ENCODE assay signal across 7 cellular contexts in the genomic region with DNA sequence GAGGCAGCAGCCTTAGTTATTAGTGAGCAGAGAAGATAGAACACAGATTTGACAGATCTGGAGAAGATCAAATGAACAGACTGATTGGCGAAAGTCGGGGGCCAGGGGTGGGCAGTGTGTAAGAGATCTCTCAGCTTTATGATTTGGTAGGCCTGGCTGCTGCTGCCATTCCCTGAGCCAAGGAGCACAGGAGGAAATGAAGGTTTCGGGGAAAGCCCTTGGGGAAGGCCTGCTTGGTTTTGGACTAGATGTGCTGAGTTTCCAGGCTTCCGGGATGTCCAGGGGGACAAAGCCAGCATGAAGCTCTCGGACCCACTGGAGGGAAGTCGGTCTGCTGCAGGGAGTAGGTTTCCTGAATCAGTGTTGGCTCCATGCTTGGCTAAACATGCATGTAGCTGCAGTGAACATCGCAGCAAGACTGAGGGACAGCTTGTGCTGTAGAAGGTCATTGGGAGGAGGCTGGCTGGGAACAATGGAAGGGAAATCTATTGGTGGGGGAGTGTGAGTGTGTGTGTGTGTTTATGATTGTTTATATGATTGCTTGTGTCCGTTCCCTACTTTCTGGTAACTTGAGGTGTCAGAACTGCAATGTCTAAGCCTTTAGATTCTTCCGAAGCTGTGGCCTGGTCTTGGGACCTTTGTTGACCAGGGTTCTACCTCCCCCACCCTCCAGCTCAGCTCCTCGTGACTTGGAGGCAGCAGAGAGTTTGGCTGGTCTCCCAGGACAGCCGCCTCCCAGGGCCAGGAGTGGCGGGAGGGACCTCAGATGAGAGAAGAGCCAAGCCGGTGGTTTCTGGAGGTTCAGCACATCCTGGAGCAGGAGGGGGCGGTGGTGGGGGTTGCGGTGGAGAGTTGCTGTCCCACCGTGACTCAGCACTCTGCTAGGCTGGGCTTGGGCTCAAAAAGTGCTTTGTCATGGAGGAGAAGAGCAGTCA. TPM values are rescaled to one million over a fixed set of nuclear protein-coding genes. Genes with fewer than 3 reads are reported as not detected.
DNase-seq lines count a peak whose midpoint lies in the region; ATAC-seq, FAIRE-seq and TF ChIP-seq lines count a peak whose summit lies in the region.

No MANE protein-coding gene starts in this region.

- DNase-seq in GM04504 (ENCODE audit: low read depth) (peak; percentile 98), LNCaP clone FGC (ENCODE audit: low read depth) (peak; percentile 81), SJCRH30 (peak; percentile 88 to 93), K562 (ENCODE audit: extremely low read depth in 1 of 4, low spot score in 3 of 4) (peak; percentile 92 to 99 (median 94)), hypothalamus (lab: John Stamatoyannopoulos, UW) (peak; percentile 58 to 98 (median 92)), germinal center (ENCODE audit: low spot score) (no peak)

- peaks cover 6% of the 10 kb centered on the region for H4K20me1 ChIP-seq in K562 (replicated peaks; ENCODE audit: control insufficient read depth, insufficient read depth, low read length)

- no peaks in the 10 kb centered on the region for H3K9me1 ChIP-seq in K562 (ENCODE audit: control insufficient read depth, insufficient read depth, low read length)

- no TSS peak for BruUV-seq in K562 (replicated peaks; lab: Mats Ljungman, UMichigan)

- H3K27me3 ChIP-seq in SJCRH30 (no peaks in the 10 kb centered on the region), K562 (ENCODE audit: control insufficient read depth in 2 of 2, insufficient read depth in 2 of 2, low read length in 2 of 2) (no peaks in the 10 kb centered on the region), rectal smooth muscle tissue (ENCODE audit: control insufficient read depth, insufficient read depth, low read length) (no peaks in the 10 kb centered on the region)

- H3K4me2 ChIP-seq in K562 (ENCODE audit: insufficient read depth, low read length) = peak overlapping the region; percentile 74

- H3K9ac ChIP-seq in K562 (ENCODE audit: insufficient read depth in 1 of 2, low read depth in 2 of 2, low read length in 2 of 2) (peak overlapping the region; percentile 76 to 89), rectal smooth muscle tissue (ENCODE audit: low read length) (peak overlapping the region; percentile 2)

- peaks cover 59% of the 10 kb centered on the region for H3K79me2 ChIP-seq in K562 (ENCODE audit: control insufficient read depth, insufficient read depth, low read length)

- TF ChIP-seq EP300 in K562 (IDR thresholded peaks at IDR 0.05; ENCODE audit: low read length) = peak; percentile 93

- H3K36me3 ChIP-seq in SJCRH30 = no peaks in the 10 kb centered on the region
- peaks cover 4% of the 10 kb centered on the region for H3K36me3 ChIP-seq in K562 (ENCODE audit: control insufficient read depth, insufficient read depth, low read length)
- H3K36me3 ChIP-seq in rectal smooth muscle tissue (ENCODE audit: control insufficient read depth, insufficient read depth, low read length) = no peaks in the 10 kb centered on the region

- WGBS in K562 (ENCODE audit: insufficient coverage, low coverage, missing lambda C conversion rate) = 19% methylated on average over 13 of the region's 16 CpGs

- H3K27ac ChIP-seq in SJCRH30 = peak overlapping the region; percentile 46
- H3K27ac ChIP-seq in K562 (ENCODE audit: extremely low read depth, low read depth, low read length) = peak overlapping the region; percentile 97
- H3K27ac ChIP-seq in rectal smooth muscle tissue (ENCODE audit: low read depth, low read length) = peak overlapping the region; percentile 95

- H2AFZ ChIP-seq in K562 (ENCODE audit: low read depth, low read length) = peak overlapping the region; percentile 66

- CTCF ChIA-PET in K562 (lab: Yijun Ruan, JAX; ENCODE audit: low intra/inter-chr PET ratio) = interaction anchor here (0.6 kb wide), 1 partner anchor 82 kb away, joined by 3 read pairs; no protein-coding TSS in a partner anchor

- intact Hi-C loops in K562 (cut with micrococcal nuclease) = loop anchor here (1.0 kb wide), 2 partner anchors 54 to 156 kb away; no protein-coding TSS in a partner anchor

- H3K4me3 ChIP-seq in LNCaP clone FGC (ENCODE audit: low read depth, low read length) (no peak overlapping the region), SJCRH30 (peak overlapping the region; percentile 13; the same call in 1 of the 2 replicates), K562 (no peak overlapping the region; the same call in 1 of the 2 replicates), rectal smooth muscle tissue (ENCODE audit: low read length) (peak overlapping the region; percentile 34)

- peak; percentile 77 for TF ChIP-seq POLR2A in K562 (conservative IDR thresholded peaks at IDR 0.05)

- POLR2A ChIA-PET in K562 (lab: Yijun Ruan, JAX) = interaction anchor here (0.6 to 5.3 kb wide), 21 partner anchors 9 to 609 kb away, joined by 3 to 38 read pairs (median 4); a partner anchor contains a TSS

- ATAC-seq in K562 = peak; percentile 66

- peak; percentile 95 for FAIRE-seq in K562 (lab: Jason Lieb, UNC)

- peaks cover 17% of the 10 kb centered on the region for H3K4me1 ChIP-seq in SJCRH30
- peaks cover 44 to 54% of the 10 kb centered on the region in 2 experiments for H3K4me1 ChIP-seq in K562 (replicated peaks in 1 of 2; ENCODE audit: control insufficient read depth in 2 of 2, insufficient read depth in 2 of 2, low read length in 2 of 2)
- H3K4me1 ChIP-seq in rectal smooth muscle tissue (ENCODE audit: control insufficient read depth, insufficient read depth, low read length) = peaks cover 28% of the 10 kb centered on the region

- in situ Hi-C loops in K562 (cut with MboI) = no loop called here

- TF ChIP-seq RAD21 in K562 (CRISPR knock-in tag; conservative IDR thresholded peaks at IDR 0.05 in 1 of 2, IDR thresholded peaks at IDR 0.05 in 1 of 2) = peak; percentile 40 to 48

- no peak for TF ChIP-seq CTCF in LNCaP clone FGC (IDR thresholded peaks at IDR 0.05; ENCODE audit: control insufficient read depth, extremely low read depth, insufficient read depth)
- TF ChIP-seq CTCF in K562 (IDR thresholded peaks at IDR 0.05 in 2 of 3, conservative IDR thresholded peaks at IDR 0.05 in 1 of 3; ENCODE audit: insufficient read depth in 2 of 3, low read depth in 1 of 3, low read length in 3 of 3) = peak in 1 of 3 experiments; percentile 31; a peak in 1 of 6 replicates

- no peaks in the 10 kb centered on the region for H3K9me3 ChIP-seq in SJCRH30 (replicated peaks)
- no peaks in the 10 kb centered on the region for H3K9me3 ChIP-seq in K562 (replicated peaks; ENCODE audit: control insufficient read depth, insufficient read depth, low read depth, low read length)

RNA-seq across cellular contexts. Expression of a gene that starts 4.0 kb away (rescaled TPM):
- 349 and 357 TPM in 2 replicates for total RNA-seq in SJCRH30 (2014; rRNA removed; shearing (Covaris generic))
- 340 and 424 TPM in 2 replicates for total RNA-seq in K562 (2011; cell fraction: chromatin; rRNA removed; ENCODE audit: low replicate concordance)
- 235 and 254 TPM in 2 replicates for total RNA-seq in K562 (2011; cell fraction: nucleolus; rRNA removed)
- total RNA-seq in K562 (2011; cell fraction: nucleoplasm; rRNA removed) = 466 and 809 TPM in 2 replicates
- total RNA-seq in K562 (2014; rRNA removed) (542 and 714 TPM in 2 replicates), K562 (2014; rRNA removed; fragmentation: Illumina TruSeq; extraction: Trizol) (854 and 941 TPM in 2 replicates), K562 (2015; rRNA removed; fragmentation: Illumina TruSeq; extraction: Trizol) (794 and 802 TPM in 2 replicates), K562 (2021) (1,987 and 1,991 TPM in 2 replicates)
- polyA plus RNA-seq in K562 (2011; rRNA removed) (692 and 749 TPM in 2 replicates), K562 (2014; fragmentation: Illumina TruSeq; extraction: Trizol) (2,369 and 3,146 TPM in 2 replicates), K562 (2014; fragmentation: Nextera tagmentation; extraction: Ambion mirVana) (100 to 1,000 TPM; 370 to 426 TPM), K562 (2014; rRNA removed) (1,104 and 1,916 TPM in 2 replicates)
- 753 and 1,113 TPM in 2 replicates for polyA plus RNA-seq in K562 (2011; cell fraction: cytosol; rRNA removed)
- 360 and 464 TPM in 2 replicates for polyA plus RNA-seq in K562 (2011; cell fraction: nucleus; rRNA removed)
- polyA plus RNA-seq in K562 (2012) = 2,840 and 5,114 TPM in 2 replicates
- polyA minus RNA-seq in K562 (2011; rRNA and poly(A)+ RNA removed) = 797 and 971 TPM in 2 replicates
- polyA minus RNA-seq in K562 (2011; cell fraction: cytosol; rRNA and poly(A)+ RNA removed) = 687 and 1,035 TPM in 2 replicates
- 101 and 228 TPM in 2 replicates for polyA minus RNA-seq in K562 (2011; cell fraction: nucleus; rRNA and poly(A)+ RNA removed)

RNA-seq across cellular contexts. Expression of a gene that starts 21.3 kb away (rescaled TPM):
- 0.05 and 0.26 TPM in 2 replicates for total RNA-seq in SJCRH30 (2014; rRNA removed; shearing (Covaris generic))
- 4.5 and 6.1 TPM in 2 replicates for total RNA-seq in K562 (2011; cell fraction: chromatin; rRNA removed; ENCODE audit: low replicate concordance)
- total RNA-seq in K562 (2011; cell fraction: nucleolus; rRNA removed) = 4.7 and 5.5 TPM in 2 replicates
- 4.4 and 5.5 TPM in 2 replicates for total RNA-seq in K562 (2011; cell fraction: nucleoplasm; rRNA removed)
- total RNA-seq in K562 (2014; rRNA removed) = 0.36 and 0.61 TPM in 2 replicates
- 0.35 and 0.40 TPM in 2 replicates for total RNA-seq in K562 (2014; rRNA removed; fragmentation: Illumina TruSeq; extraction: Trizol)
- 0.07 and 0.11 TPM in 2 replicates for total RNA-seq in K562 (2015; rRNA removed; fragmentation: Illumina TruSeq; extraction: Trizol)
- 0.85 and 1.0 TPM in 2 replicates for total RNA-seq in K562 (2021)
- polyA plus RNA-seq in K562 (2011; rRNA removed) = 0.22 and 0.49 TPM in 2 replicates
- polyA plus RNA-seq in K562 (2011; cell fraction: cytosol; rRNA removed) = 0.15 and 0.35 TPM in 2 replicates
- polyA plus RNA-seq in K562 (2011; cell fraction: nucleus; rRNA removed) = 1.4 and 1.9 TPM in 2 replicates
- polyA plus RNA-seq in K562 (2012) = 1.0 and 15.0 TPM in 2 replicates
- polyA plus RNA-seq in K562 (2014; fragmentation: Illumina TruSeq; extraction: Trizol) = 0.73 and 0.86 TPM in 2 replicates
- polyA plus RNA-seq in K562 (2014; fragmentation: Nextera tagmentation; extraction: Ambion mirVana) = under 1 TPM; 0.27 to 0.62 TPM
- 1.3 TPM in 2 replicates for polyA plus RNA-seq in K562 (2014; rRNA removed)
- 0.28 and 0.66 TPM in 2 replicates for polyA minus RNA-seq in K562 (2011; rRNA and poly(A)+ RNA removed)
- not detected in 2 replicates for polyA minus RNA-seq in K562 (2011; cell fraction: cytosol; rRNA and poly(A)+ RNA removed)
- 0.67 and 2.3 TPM in 2 replicates for polyA minus RNA-seq in K562 (2011; cell fraction: nucleus; rRNA and poly(A)+ RNA removed)

RNA-seq across cellular contexts. Expression of a gene that starts 54.1 kb away (rescaled TPM):
- total RNA-seq in SJCRH30 (2014; rRNA removed; shearing (Covaris generic)) = 0.53 and 0.77 TPM in 2 replicates
- 21.2 and 46.4 TPM in 2 replicates for total RNA-seq in K562 (2011; cell fraction: chromatin; rRNA removed; ENCODE audit: low replicate concordance)
- 27.3 and 33.0 TPM in 2 replicates for total RNA-seq in K562 (2011; cell fraction: nucleolus; rRNA removed)
- 19.3 and 24.0 TPM in 2 replicates for total RNA-seq in K562 (2011; cell fraction: nucleoplasm; rRNA removed)
- total RNA-seq in K562 (2014; rRNA removed) (17.6 and 19.8 TPM in 2 replicates), K562 (2014; rRNA removed; fragmentation: Illumina TruSeq; extraction: Trizol) (2.0 and 3.7 TPM in 2 replicates), K562 (2015; rRNA removed; fragmentation: Illumina TruSeq; extraction: Trizol) (8.9 and 10.3 TPM in 2 replicates), K562 (2021) (42.6 and 46.2 TPM in 2 replicates)
- polyA plus RNA-seq in K562 (2011; rRNA removed) (15.5 and 17.7 TPM in 2 replicates), K562 (2014; fragmentation: Illumina TruSeq; extraction: Trizol) (25.1 and 31.8 TPM in 2 replicates), K562 (2014; fragmentation: Nextera tagmentation; extraction: Ambion mirVana) (under 1 TPM; 0.15 to 0.25 TPM), K562 (2014; rRNA removed) (28.2 and 29.7 TPM in 2 replicates)
- polyA plus RNA-seq in K562 (2011; cell fraction: cytosol; rRNA removed) = 18.3 and 41.7 TPM in 2 replicates
- polyA plus RNA-seq in K562 (2011; cell fraction: nucleus; rRNA removed) = 25.8 and 42.6 TPM in 2 replicates
- 15.9 and 29.1 TPM in 2 replicates for polyA plus RNA-seq in K562 (2012)
- polyA minus RNA-seq in K562 (2011; rRNA and poly(A)+ RNA removed) = 6.1 and 11.2 TPM in 2 replicates
- 22.8 and 26.0 TPM in 2 replicates for polyA minus RNA-seq in K562 (2011; cell fraction: cytosol; rRNA and poly(A)+ RNA removed)
- polyA minus RNA-seq in K562 (2011; cell fraction: nucleus; rRNA and poly(A)+ RNA removed) = 13.3 and 13.9 TPM in 2 replicates

Comparison
In these comparisons a context has a peak if more than half of its experiments do, and no peak if none do; other contexts are left out.
1. H3K4me3 ChIP-seq: peak in SJCRH30 (single experiment) and rectal smooth muscle tissue (single experiment); none in LNCaP clone FGC (single experiment) and K562 (single experiment).
2. H3K27ac ChIP-seq: peak in every context shown above with its lines; median percentile 97 in K562; 95 in rectal smooth muscle tissue; 46 in SJCRH30.